Comparison of ENCODE assay signal across 8 cellular contexts in genomic region chr6:30490031-30490876, GRCh38. TPM values are rescaled to one million over a fixed set of nuclear protein-coding genes. Genes with fewer than 3 reads are reported as not detected.
DNase-seq lines count a peak whose midpoint lies in the region; ATAC-seq, FAIRE-seq and TF ChIP-seq lines count a peak whose summit lies in the region.

No MANE protein-coding gene starts in this region.

- H3K4me3 ChIP-seq in GM08714 (ENCODE audit: low read length) (peak overlapping the region; percentile 88), SJSA1 (peak overlapping the region; percentile 69), pancreas (peak overlapping the region; percentile 58 to 83 (median 76)), tibial nerve (peak overlapping the region; percentile 68 to 90 (median 88))

- H3K27ac ChIP-seq in SJSA1, result peak overlapping the region; percentile 60
- peak overlapping the region; percentile 62 to 98 (median 86) for H3K27ac ChIP-seq in pancreas
- H3K27ac ChIP-seq in tibial nerve, result peak overlapping the region; percentile 86 to 100 (median 98)

- FAIRE-seq in pancreas (lab: Jason Lieb, UNC), result no peak

- ATAC-seq in HG03066 (IDR thresholded peaks at IDR 0.05; ENCODE audit: low read depth, unreplicated experiment) (peak; percentile 43), pancreas (peak; percentile 75 to 86 (median 81)), GM21619 (IDR thresholded peaks at IDR 0.05; ENCODE audit: unreplicated experiment) (no peak)

- H3K9me3 ChIP-seq in SJSA1 (replicated peaks) (no peaks in the 10 kb centered on the region), pancreas (no peaks in the 10 kb centered on the region), tibial nerve (no peaks in the 10 kb centered on the region)

- WGBS in pancreas, 2 donors, result 26 to 28% methylated on average over 34 to 37 of the region's 37 CpGs
- 19 to 20% methylated on average over 24 to 26 of the region's 37 CpGs for WGBS in tibial nerve, 2 donors

- DNase-seq in SJSA1 (ENCODE audit: low read depth in 1 of 2, low spot score in 2 of 2), result peak; percentile 56 to 74
- DNase-seq in activated naive CD4-positive, alpha-beta T cell treated with Interleukin-2 at 50 U/mL for 16 hours, result peak; percentile 84
- DNase-seq in germinal center (ENCODE audit: low spot score), result peak; percentile 85
- peak; percentile 47 to 83 (median 70) for DNase-seq in pancreas
- peak; percentile 58 to 59 for DNase-seq in tibial nerve (ENCODE audit: low spot score in 2 of 2)

- TF ChIP-seq POLR2A in tibial nerve (IDR thresholded peaks at IDR 0.05), result no peak

- no peaks in the 10 kb centered on the region for H3K27me3 ChIP-seq in SJSA1 (replicated peaks)
- no peaks in the 10 kb centered on the region for H3K27me3 ChIP-seq in pancreas
- H3K27me3 ChIP-seq in tibial nerve, result no peaks in the 10 kb centered on the region

- no peak for TF ChIP-seq EP300 in tibial nerve (IDR thresholded peaks at IDR 0.05)

- H3K4me1 ChIP-seq in SJSA1 (replicated peaks) (peaks cover 12% of the 10 kb centered on the region), pancreas (peaks cover 0 to 15% (median 0%) of the 10 kb centered on the region in 3 donors), tibial nerve (peaks cover 0 to 31% (median 19%) of the 10 kb centered on the region in 4 donors)

- peaks cover 45% of the 10 kb centered on the region for H3K36me3 ChIP-seq in SJSA1
- H3K36me3 ChIP-seq in pancreas, result peaks cover 0 to 11% (median 0%) of the 10 kb centered on the region in 3 donors
- peaks cover 0 to 45% (median 4%) of the 10 kb centered on the region in 3 donors for H3K36me3 ChIP-seq in tibial nerve

- TF ChIP-seq CTCF in pancreas (IDR thresholded peaks at IDR 0.05), result no peak
- TF ChIP-seq CTCF in tibial nerve (IDR thresholded peaks at IDR 0.05), result no peak

- intact Hi-C loops in pancreas (cut with DNase I), result no loop called here

RNA-seq across cellular contexts. Expression of gene HLA-E, which starts 0.9 kb away (rescaled TPM):
- total RNA-seq in SJSA1 (2014; rRNA removed; shearing (Covaris generic)), result 214 and 294 TPM in 2 replicates
- total RNA-seq in pancreas (100 to 1,000 TPM in 2 of 6 donors, 10 to 100 TPM in 4; 65.7 to 158 (median 81.1) TPM), tibial nerve (100 to 1,000 TPM; 483 to 900 (median 631) TPM)
- polyA plus RNA-seq in pancreas, result 100 to 1,000 TPM in 1 of 2 donors, 10 to 100 TPM in 1; 85.3 to 131 TPM
